In the genomic region with DNA sequence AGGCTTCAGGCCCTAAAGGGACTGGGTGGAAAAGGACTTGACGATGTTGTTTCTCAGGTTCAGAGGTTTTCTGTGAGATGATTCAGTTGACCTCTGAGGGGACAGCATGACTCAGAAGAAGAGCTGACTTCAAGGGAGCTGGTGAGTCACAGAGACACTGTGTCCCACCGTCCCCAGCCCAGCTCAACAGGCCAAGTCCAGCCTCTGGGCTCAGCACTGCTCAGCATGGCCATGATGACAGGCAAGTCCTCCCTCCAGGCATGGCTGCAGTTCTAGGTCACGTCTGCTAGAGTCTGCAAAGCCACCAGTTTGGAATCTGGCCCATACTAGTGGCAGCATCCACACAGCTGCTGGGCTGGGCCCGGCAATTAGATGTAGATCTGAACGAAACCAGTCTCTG, we compare ENCODE assay signal across 11 cellular contexts. TPM values are rescaled to one million over a fixed set of nuclear protein-coding genes. Genes with fewer than 3 reads are reported as not detected.
DNase-seq lines count a peak whose midpoint lies in the region; ATAC-seq and TF ChIP-seq lines count a peak whose summit lies in the region.
"Had no signal": no experiment of that assay in that cellular context is flagged by ENCODE, and none has a peak within 500 bp of the region (broad histone marks: within the 10 kb centered on the region; RNA-seq: fewer than 3 reads in every experiment).

No MANE protein-coding gene starts in this region.

- H3K9ac ChIP-seq in GM23248 = no peak overlapping the region
- H3K9ac ChIP-seq in PC-3 (ENCODE audit: low read length) = peak overlapping the region; percentile 61

- H3K9me2 ChIP-seq in GM23248 (ENCODE audit: insufficient read depth) (no peaks in the 10 kb centered on the region), PC-3 (replicated peaks; ENCODE audit: low read length) (no peaks in the 10 kb centered on the region)

- H3K79me2 ChIP-seq in GM23248 (ENCODE audit: insufficient read depth) (no peaks in the 10 kb centered on the region), PC-3 (ENCODE audit: low read length) (no peaks in the 10 kb centered on the region)

- no peak for TF ChIP-seq POLR2A in esophagus squamous epithelium (IDR thresholded peaks at IDR 0.05)

- H2AFZ ChIP-seq in GM23248 (no peak overlapping the region), PC-3 (ENCODE audit: low read length) (no peak overlapping the region)

- intact Hi-C loops in PC-3 (cut with micrococcal nuclease) (no loop called here), esophagus squamous epithelium (cut with DNase I) (no loop called here)

- DNase-seq in GM23248 (peak; percentile 85), PC-3 (peak; percentile 90), esophagus squamous epithelium (lab: John Stamatoyannopoulos, UW) (no peak), renal cortical epithelial cell (ENCODE audit: low read depth) (peak; percentile 59), cortex of kidney (lab: John Stamatoyannopoulos, UW) (no peak), NCI-H187 (lab: John Stamatoyannopoulos, UW) (no peak)
- DNase-seq: activated gamma-delta T cell, dermis blood vessel endothelial cell, DMS 273 treated with DMSO at 0.1 percent for 48 hours had no signal

- POLR2A ChIA-PET in PC-3 (lab: Charles Lee; ENCODE audit: unreplicated experiment) = no interaction called here

- H3K4me1 ChIP-seq in GM23248 (ENCODE audit: insufficient read depth) (peaks cover 20% of the 10 kb centered on the region), PC-3 (ENCODE audit: insufficient read depth, low read length) (peaks cover 68% of the 10 kb centered on the region), esophagus squamous epithelium (peaks cover 51 to 100% (median 60%) of the 10 kb centered on the region in 3 donors)

- WGBS in GM23248 (ENCODE audit: low coverage in 1 of 2, low lambda C conversion rate in 2 of 2, missing lambda C conversion rate in 2 of 2), 2 experiments = 8% methylated on average over 5 of the region's 5 CpGs
- WGBS in esophagus squamous epithelium, 2 donors = 34 to 38% methylated on average over 3 to 4 of the region's 5 CpGs

- TF ChIP-seq CTCF in PC-3 (conservative IDR thresholded peaks at IDR 0.05; ENCODE audit: low read depth, low read length) (no peak), esophagus squamous epithelium (IDR thresholded peaks at IDR 0.05) (no peak)

- H3K4me3 ChIP-seq in GM23248 = no peak overlapping the region
- peak overlapping the region; percentile 1; the same call in 1 of the 2 replicates for H3K4me3 ChIP-seq in PC-3 (ENCODE audit: low read length)
- H3K4me3 ChIP-seq in esophagus squamous epithelium = no peak overlapping the region

- H3K9me3 ChIP-seq in GM23248 (ENCODE audit: low read depth) (no peaks in the 10 kb centered on the region), PC-3 (ENCODE audit: low read length) (no peaks in the 10 kb centered on the region), esophagus squamous epithelium (no peaks in the 10 kb centered on the region)

- CTCF ChIA-PET in PC-3 (lab: Charles Lee) = interaction anchor here (0.5 kb wide), 1 partner anchor 113 kb away, joined by 4 read pairs; no protein-coding TSS in a partner anchor

- H3K36me3 ChIP-seq in GM23248 (ENCODE audit: low read depth) (no peaks in the 10 kb centered on the region), PC-3 (ENCODE audit: low read depth, low read length) (no peaks in the 10 kb centered on the region), esophagus squamous epithelium (peaks cover 0 to 59% (median 5%) of the 10 kb centered on the region in 3 donors)

- no peak overlapping the region for H3K27ac ChIP-seq in GM23248
- H3K27ac ChIP-seq in PC-3 (ENCODE audit: low read length) = peak overlapping the region; percentile 97
- H3K27ac ChIP-seq in esophagus squamous epithelium = peak overlapping the region; percentile 88 to 97 (median 94)

- H3K4me2 ChIP-seq in GM23248 (ENCODE audit: unreplicated experiment) (peak overlapping the region; percentile 29), PC-3 (ENCODE audit: low read length) (peak overlapping the region; percentile 64)

- H3K27me3 ChIP-seq in GM23248 (replicated peaks; ENCODE audit: insufficient read depth) (no peaks in the 10 kb centered on the region), PC-3 (ENCODE audit: low read length) (no peaks in the 10 kb centered on the region), esophagus squamous epithelium (no peaks in the 10 kb centered on the region)

- in situ Hi-C loops in GM23248 (cut with MboI) = no loop called here

- H3F3A ChIP-seq in GM23248 (ENCODE audit: insufficient read depth) (0 out of 2 replicates have a peak, but pooled peaks cover 5% of the 10 kb centered on the region), PC-3 (ENCODE audit: low read length, unreplicated experiment) (no peaks in the 10 kb centered on the region)

- ATAC-seq in PC-3 (peak; percentile 23), GM21576 (IDR thresholded peaks at IDR 0.05; ENCODE audit: unreplicated experiment) (no peak), HG02759 (IDR thresholded peaks at IDR 0.05; ENCODE audit: unreplicated experiment) (no peak)

- no peaks in the 10 kb centered on the region for H4K20me1 ChIP-seq in GM23248 (ENCODE audit: insufficient read depth)
- H4K20me1 ChIP-seq in PC-3 (ENCODE audit: low read length) = no peaks in the 10 kb centered on the region

- BruUV-seq in PC-3 (replicated peaks; lab: Mats Ljungman, UMichigan) = no TSS peak

RNA-seq across cellular contexts. Expression of a gene that starts 12.9 kb away (rescaled TPM):
- 1.4 TPM in 1 of 2 replicates, not detected in the other for total RNA-seq in GM23248 (2014; rRNA removed; shearing (Covaris generic))
- polyA plus RNA-seq in GM23248 (2016; fragmentation: Nextera tagmentation; extraction: Ambion mirVana) = 0.86 and 1.1 TPM in 2 replicates
- total RNA-seq in PC-3 (2014; rRNA removed) = 31.8 and 38.5 TPM in 2 replicates
- 1,000 to 10,000 TPM in 1 of 4 donors, 100 to 1,000 TPM in 3; 691 to 1,472 (median 816) TPM for total RNA-seq in esophagus squamous epithelium
- total RNA-seq in renal cortical epithelial cell = 0.69 and 2.4 TPM in 2 replicates
- total RNA-seq: dermis blood vessel endothelial cell had no signal

Comparison
In these comparisons a context has a peak if more than half of its experiments do, and no peak if none do; other contexts are left out.
1. DNase-seq: peak in GM23248 (single experiment), PC-3 (single experiment) and renal cortical epithelial cell (single experiment); none in esophagus squamous epithelium (single experiment), cortex of kidney (single experiment) and NCI-H187 (0 of 2).
2. RNA of a gene that starts 12.9 kb away (total RNA-seq): 691 to 1,472 TPM in esophagus squamous epithelium; 31.8 to 38.5 TPM in PC-3, 0.69 to 2.4 TPM in renal cortical epithelial cell and 1.4 TPM in GM23248; every median in the first group is over 10 times any median in the second.